In the genomic region with DNA sequence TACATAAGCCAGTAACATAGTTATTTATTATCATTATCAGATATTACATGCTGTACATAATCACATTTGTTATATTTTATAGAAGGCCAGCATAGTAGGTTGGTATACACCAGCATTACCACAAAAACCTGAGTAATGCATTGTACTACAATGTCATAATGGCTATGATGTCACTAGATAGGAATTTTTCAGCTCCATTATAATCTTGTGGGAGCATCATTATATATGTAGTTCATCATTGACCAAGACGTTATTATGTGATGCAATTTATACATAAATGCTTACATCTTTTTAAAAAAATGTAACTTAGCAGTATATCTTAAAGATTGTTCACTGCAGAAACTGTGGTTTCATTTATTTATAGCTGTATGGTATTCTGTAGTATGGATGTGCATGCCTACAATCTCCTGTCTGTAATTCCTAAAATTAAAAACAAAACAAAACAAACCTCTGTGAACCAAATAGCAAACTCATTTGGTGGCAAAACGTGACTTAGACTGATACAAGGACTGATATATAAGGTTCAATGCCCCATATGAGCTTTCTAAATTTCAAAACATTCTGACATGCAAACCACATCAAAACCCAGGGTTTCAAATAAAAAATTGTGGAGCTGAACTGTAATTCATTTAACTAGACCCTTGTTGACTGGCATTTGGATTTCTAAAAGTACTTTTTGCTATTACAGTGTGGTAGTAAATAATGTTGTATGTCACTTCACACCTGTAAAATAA, we compare ENCODE assay signal across 14 cellular contexts.
DNase-seq lines count a peak whose midpoint lies in the region; TF ChIP-seq lines count a peak whose summit lies in the region.
"Had no signal": no experiment of that assay in that cellular context is flagged by ENCODE, and none has a peak within 500 bp of the region (broad histone marks: within the 10 kb centered on the region; RNA-seq: fewer than 3 reads in every experiment).

No MANE protein-coding gene starts in this region.

- H3K27me3 Mint-ChIP-seq in activated CD4-positive, alpha-beta memory T cell treated with anti-CD3 and anti-CD28 coated beads for 36 hours, result no peaks in the 10 kb centered on the region
- no peaks in the 10 kb centered on the region for H3K27me3 Mint-ChIP-seq in CD4-positive, alpha-beta memory T cell

- H4K20me1 ChIP-seq in BLaER1 treated with 17β-estradiol and CSF1 and Interleukin-3, amounts not matched to agents 10 nM and 100 nM, result no peaks in the 10 kb centered on the region

- peak; percentile 78 for DNase-seq in LHCN-M2 (ENCODE audit: low read depth)
- DNase-seq in astrocyte of the cerebellum (ENCODE audit: low read depth), result peak; percentile 61
- peak; percentile 79 for DNase-seq in kidney tubule cell (ENCODE audit: low spot score)
- no peak for DNase-seq in testis
- DNase-seq in activated CD4-positive, alpha-beta memory T cell treated with anti-CD3 and anti-CD28 coated beads for 36 hours, result no peak
- DNase-seq in ovary, result no peak
- no peak for DNase-seq in CD4-positive, alpha-beta memory T cell
- DNase-seq: activated CD4-positive, alpha-beta T cell treated with anti-CD3 and anti-CD28 coated beads for 48 hours; activated effector memory CD4-positive, alpha-beta T cell treated with Interleukin-2 at 50 U/mL for 16 hours; retina had no signal

- in situ Hi-C loops in astrocyte of the cerebellum (cut with HindIII; ENCODE audit: low sequenced_read_pairs), result no loop called here

- H3K4me1 Mint-ChIP-seq in activated CD4-positive, alpha-beta memory T cell treated with anti-CD3 and anti-CD28 coated beads for 36 hours (ENCODE audit: low read depth), result peaks cover 26% of the 10 kb centered on the region
- peaks cover 22 to 36% (median 30%) of the 10 kb centered on the region in 4 donors for H3K4me1 Mint-ChIP-seq in CD4-positive, alpha-beta memory T cell

- peaks cover 18 to 98% (median 88%) of the 10 kb centered on the region in 10 experiments for H3K4me1 ChIP-seq in BLaER1 treated with 17β-estradiol and CSF1 and Interleukin-3, amounts not matched to agents 10 nM and 100 nM
- no peaks in the 10 kb centered on the region for H3K4me1 ChIP-seq in testis
- no peaks in the 10 kb centered on the region for H3K4me1 ChIP-seq in ovary (ENCODE audit: insufficient read depth)
- peaks cover 30% of the 10 kb centered on the region for H3K4me1 ChIP-seq in CD4-positive, alpha-beta memory T cell (ENCODE audit: insufficient read depth, low read length)

- no peak overlapping the region for H3K9ac ChIP-seq in BLaER1 treated with 17β-estradiol and CSF1 and Interleukin-3, amounts not matched to agents 10 nM and 100 nM

- no peaks in the 10 kb centered on the region for H3K36me3 ChIP-seq in BLaER1 treated with 17β-estradiol and CSF1 and Interleukin-3, amounts not matched to agents 10 nM and 100 nM
- H3K36me3 ChIP-seq in testis (ENCODE audit: low read depth, missing control alignments) (no peaks in the 10 kb centered on the region), ovary (no peaks in the 10 kb centered on the region)
- H3K36me3 ChIP-seq in CD4-positive, alpha-beta memory T cell (ENCODE audit: insufficient read depth, low read length), result no peaks in the 10 kb centered on the region
- H3K36me3 ChIP-seq: tibial nerve had no signal

- peaks cover 0 to 4% (median 0%) of the 10 kb centered on the region in 11 experiments; a peak in 1 of 22 replicates for H3K9me3 ChIP-seq in BLaER1 treated with 17β-estradiol and CSF1 and Interleukin-3, amounts not matched to agents 10 nM and 100 nM (replicated peaks in 1 of 11)
- no peaks in the 10 kb centered on the region for H3K9me3 ChIP-seq in testis
- H3K9me3 ChIP-seq in ovary, result no peaks in the 10 kb centered on the region
- no peaks in the 10 kb centered on the region for H3K9me3 ChIP-seq in CD4-positive, alpha-beta memory T cell (ENCODE audit: control insufficient read depth in 1 of 2, low read length in 2 of 2)
- H3K9me3 ChIP-seq: tibial nerve had no signal

- no peak overlapping the region for H3K4me3 Mint-ChIP-seq in activated CD4-positive, alpha-beta memory T cell treated with anti-CD3 and anti-CD28 coated beads for 36 hours
- no peak overlapping the region for H3K4me3 Mint-ChIP-seq in CD4-positive, alpha-beta memory T cell
- H3K4me3 Mint-ChIP-seq: dendritic cell treated with granulocyte-macrophage colony-stimulating factor and Interleukin-4, amounts not matched to agents 40 ng/mL and 50 ng/mL, for 4 days; mesothelial cell of epicardium had no signal

- POLR2A ChIA-PET in activated CD4-positive, alpha-beta memory T cell treated with anti-CD3 and anti-CD28 coated beads for 36 hours (lab: Charles Lee), result no interaction called here
- POLR2A ChIA-PET in CD4-positive, alpha-beta memory T cell (lab: Charles Lee; ENCODE audit: partially characterized antibody), result no interaction called here

- H3K27me3 ChIP-seq in BLaER1 treated with 17β-estradiol and CSF1 and Interleukin-3, amounts not matched to agents 10 nM and 100 nM, result no peaks in the 10 kb centered on the region
- H3K27me3 ChIP-seq in testis, result no peaks in the 10 kb centered on the region
- H3K27me3 ChIP-seq in ovary, result no peaks in the 10 kb centered on the region
- H3K27me3 ChIP-seq in CD4-positive, alpha-beta memory T cell (ENCODE audit: insufficient read depth, low read length), result no peaks in the 10 kb centered on the region
- H3K27me3 ChIP-seq: tibial nerve had no signal

- TF ChIP-seq EP300 in ovary (IDR thresholded peaks at IDR 0.05), result no peak

- intact Hi-C loops in testis (cut with DNase I; ENCODE audit: low total_unique reads), result no loop called here
- intact Hi-C loops in activated CD4-positive, alpha-beta memory T cell treated with anti-CD3 and anti-CD28 coated beads for 36 hours (cut with micrococcal nuclease), result loop anchor here (10.0 kb wide), 1 partner anchor 322 kb away; no protein-coding TSS in a partner anchor
- intact Hi-C loops in ovary (cut with DNase I), result no loop called here
- intact Hi-C loops in CD4-positive, alpha-beta memory T cell (cut with micrococcal nuclease), result no loop called here

- H3K27ac Mint-ChIP-seq in activated CD4-positive, alpha-beta memory T cell treated with anti-CD3 and anti-CD28 coated beads for 36 hours, result no peak overlapping the region
- no peak overlapping the region for H3K27ac Mint-ChIP-seq in CD4-positive, alpha-beta memory T cell
- H3K27ac Mint-ChIP-seq: dendritic cell treated with granulocyte-macrophage colony-stimulating factor and Interleukin-4, amounts not matched to agents 40 ng/mL and 50 ng/mL, for 4 days had no signal

- H3K4me2 ChIP-seq in BLaER1 treated with 17β-estradiol and CSF1 and Interleukin-3, amounts not matched to agents 10 nM and 100 nM, result peak overlapping the region in 8 of 11 experiments; percentile 29 to 90 (median 84); a peak in 14 of 22 replicates

- no peak overlapping the region for H3K4me3 ChIP-seq in BLaER1 treated with 17β-estradiol and CSF1 and Interleukin-3, amounts not matched to agents 10 nM and 100 nM
- H3K4me3 ChIP-seq in astrocyte of the cerebellum (ENCODE audit: low read depth, low read length) (no peak overlapping the region), testis (no peak overlapping the region), ovary (no peak overlapping the region)
- no peak overlapping the region for H3K4me3 ChIP-seq in CD4-positive, alpha-beta memory T cell (ENCODE audit: low read length in 2 of 2)
- H3K4me3 ChIP-seq: tibial nerve had no signal

- H3K36me3 Mint-ChIP-seq in activated CD4-positive, alpha-beta memory T cell treated with anti-CD3 and anti-CD28 coated beads for 36 hours, result no peaks in the 10 kb centered on the region
- H3K36me3 Mint-ChIP-seq in CD4-positive, alpha-beta memory T cell, result peaks cover 0 to 2% of the 10 kb centered on the region in 2 donors
- H3K36me3 Mint-ChIP-seq: mesothelial cell of epicardium had no signal

- no peak for TF ChIP-seq POLR2A in testis (IDR thresholded peaks at IDR 0.05)
- no peak for TF ChIP-seq POLR2A in ovary (IDR thresholded peaks at IDR 0.05)

- 80 to 82% methylated on average over 2 of the region's 2 CpGs for WGBS in testis, 2 donors
- WGBS in ovary, 3 donors, result 32 to 52% (median 37%) methylated on average over 2 of the region's 2 CpGs

- TF ChIP-seq CTCF in astrocyte of the cerebellum (IDR thresholded peaks at IDR 0.05; ENCODE audit: low read depth, low read length, missing control alignments) (no peak), testis (IDR thresholded peaks at IDR 0.05) (no peak), ovary (IDR thresholded peaks at IDR 0.05) (no peak)

- H3K27ac ChIP-seq in BLaER1 treated with 17β-estradiol and CSF1 and Interleukin-3, amounts not matched to agents 10 nM and 100 nM, result no peak overlapping the region
- H3K27ac ChIP-seq in testis (no peak overlapping the region), ovary (no peak overlapping the region)
- H3K27ac ChIP-seq in CD4-positive, alpha-beta memory T cell (ENCODE audit: low read depth, low read length), result no peak overlapping the region
- H3K27ac ChIP-seq: tibial nerve had no signal

- H3K9me3 Mint-ChIP-seq in activated CD4-positive, alpha-beta memory T cell treated with anti-CD3 and anti-CD28 coated beads for 36 hours, result no peaks in the 10 kb centered on the region
- peaks cover 0 to 3% (median 0%) of the 10 kb centered on the region in 8 donors for H3K9me3 Mint-ChIP-seq in CD4-positive, alpha-beta memory T cell
- H3K9me3 Mint-ChIP-seq: dendritic cell treated with granulocyte-macrophage colony-stimulating factor and Interleukin-4, amounts not matched to agents 40 ng/mL and 50 ng/mL, for 4 days; mesothelial cell of epicardium had no signal

- CTCF ChIA-PET in activated CD4-positive, alpha-beta memory T cell treated with anti-CD3 and anti-CD28 coated beads for 36 hours (lab: Charles Lee), result no interaction called here
- CTCF ChIA-PET in CD4-positive, alpha-beta memory T cell (lab: Charles Lee; ENCODE audit: partially characterized antibody), result no interaction called here

Comparison
In these comparisons a context has a peak if more than half of its experiments do, and no peak if none do; other contexts are left out.
1. DNase-seq: peak in LHCN-M2 (single experiment), astrocyte of the cerebellum (single experiment) and kidney tubule cell (single experiment); none in testis (single experiment), activated CD4-positive, alpha-beta memory T cell treated with anti-CD3 and anti-CD28 coated beads for 36 hours (single experiment), ovary (0 of 5) and CD4-positive, alpha-beta memory T cell (0 of 5).